Comparison of ENCODE assay signal across 11 cellular contexts in genomic region chr10:14573666-14574261, GRCh38.
A peak's percentile ranks its signal among the peaks of the same experiment; 100 is the strongest.
DNase-seq lines count a peak whose midpoint lies in the region; ATAC-seq lines count a peak whose summit lies in the region.
"Had no signal": no experiment of that assay in that cellular context is flagged by ENCODE, and none has a peak within 500 bp of the region (broad histone marks: within the 10 kb centered on the region; RNA-seq: fewer than 3 reads in every experiment).

No MANE protein-coding gene starts in this region.

- H3K9me3 ChIP-seq in CD4-positive, CD25-positive, alpha-beta regulatory T cell (ENCODE audit: control insufficient read depth in 2 of 2, low read length in 2 of 2) = no peaks in the 10 kb centered on the region
- H3K9me3 ChIP-seq: testis had no signal

- peaks cover 17% of the 10 kb centered on the region for H3K36me3 Mint-ChIP-seq in CD4-positive, CD25-positive, alpha-beta regulatory T cell
- H3K36me3 Mint-ChIP-seq in activated T-helper 17 cell treated with anti-CD3 and anti-CD28 coated beads, Interleukin-2, amount 50 U/mL, for 72 hours (ENCODE audit: low read depth) = peaks cover 87% of the 10 kb centered on the region

- peaks cover 42 to 93% (median 75%) of the 10 kb centered on the region in 4 donors for H3K4me1 Mint-ChIP-seq in CD4-positive, CD25-positive, alpha-beta regulatory T cell
- peaks cover 50% of the 10 kb centered on the region for H3K4me1 Mint-ChIP-seq in activated T-helper 17 cell treated with anti-CD3 and anti-CD28 coated beads, Interleukin-2, amount 50 U/mL, for 72 hours

- peak overlapping the region; percentile 89 for H3K27ac ChIP-seq in CD4-positive, CD25-positive, alpha-beta regulatory T cell (ENCODE audit: insufficient read depth, low read length, poor library complexity, severe bottlenecking)
- H3K27ac ChIP-seq: testis had no signal

- peak overlapping the region in 2 of 4 donors; percentile 55 to 75 for H3K4me3 Mint-ChIP-seq in CD4-positive, CD25-positive, alpha-beta regulatory T cell
- no peak overlapping the region for H3K4me3 Mint-ChIP-seq in activated T-helper 17 cell treated with anti-CD3 and anti-CD28 coated beads, Interleukin-2, amount 50 U/mL, for 72 hours

- H3K4me1 ChIP-seq in CD4-positive, CD25-positive, alpha-beta regulatory T cell (ENCODE audit: control insufficient read depth, insufficient read depth, low read length, poor library complexity, severe bottlenecking) = peaks cover 83% of the 10 kb centered on the region
- H3K4me1 ChIP-seq: testis had no signal

- no peaks in the 10 kb centered on the region for H3K27me3 ChIP-seq in CD4-positive, CD25-positive, alpha-beta regulatory T cell (ENCODE audit: control insufficient read depth, insufficient read depth, low read length)
- H3K27me3 ChIP-seq: testis had no signal

- peak overlapping the region; percentile 49 for H3K4me3 ChIP-seq in CD4-positive, CD25-positive, alpha-beta regulatory T cell (ENCODE audit: low read depth, low read length)
- H3K4me3 ChIP-seq: testis had no signal

- peak overlapping the region; percentile 62 to 96 (median 94) for H3K27ac Mint-ChIP-seq in CD4-positive, CD25-positive, alpha-beta regulatory T cell
- H3K27ac Mint-ChIP-seq in activated T-helper 17 cell treated with anti-CD3 and anti-CD28 coated beads, Interleukin-2, amount 50 U/mL, for 72 hours = peak overlapping the region; percentile 63

- ATAC-seq in CD4-positive, CD25-positive, alpha-beta regulatory T cell (ENCODE audit: low read depth in 2 of 2) = no peak
- no peak for ATAC-seq in activated T-helper 17 cell treated with anti-CD3 and anti-CD28 coated beads, Interleukin-2, amount 50 U/mL, for 72 hours (replicated peaks)
- ATAC-seq in GM19035 (IDR thresholded peaks at IDR 0.05; ENCODE audit: unreplicated experiment) (no peak), HG03378 (IDR thresholded peaks at IDR 0.05; ENCODE audit: unreplicated experiment) (no peak)

- no peak for DNase-seq in CD4-positive, CD25-positive, alpha-beta regulatory T cell
- peak; percentile 74 for DNase-seq in HCEC 1CT
- DNase-seq in foreskin melanocyte = peak; percentile 49
- DNase-seq in SIG-M5 (lab: John Stamatoyannopoulos, UW) = no peak
- DNase-seq in HuH-7 (ENCODE audit: low spot score) = no peak
- DNase-seq: hippocampal formation, NCI-H510A, testis had no signal

- H3K27me3 Mint-ChIP-seq in CD4-positive, CD25-positive, alpha-beta regulatory T cell = no peaks in the 10 kb centered on the region
- no peaks in the 10 kb centered on the region for H3K27me3 Mint-ChIP-seq in activated T-helper 17 cell treated with anti-CD3 and anti-CD28 coated beads, Interleukin-2, amount 50 U/mL, for 72 hours

- peaks cover 26% of the 10 kb centered on the region for H3K36me3 ChIP-seq in CD4-positive, CD25-positive, alpha-beta regulatory T cell (ENCODE audit: control insufficient read depth, insufficient read depth, low read length)

- H3K9me3 Mint-ChIP-seq in CD4-positive, CD25-positive, alpha-beta regulatory T cell = peaks cover 0 to 1% (median 0%) of the 10 kb centered on the region in 7 donors
- no peaks in the 10 kb centered on the region for H3K9me3 Mint-ChIP-seq in activated T-helper 17 cell treated with anti-CD3 and anti-CD28 coated beads, Interleukin-2, amount 50 U/mL, for 72 hours

Comparison
In these comparisons a context has a peak if more than half of its experiments do, and no peak if none do; other contexts are left out.
1. DNase-seq: peak in HCEC 1CT (single experiment) and foreskin melanocyte (single experiment); none in CD4-positive, CD25-positive, alpha-beta regulatory T cell (0 of 3), SIG-M5 (single experiment) and HuH-7 (single experiment).